ENCODE assay signal across 8 cellular contexts in the genomic region with DNA sequence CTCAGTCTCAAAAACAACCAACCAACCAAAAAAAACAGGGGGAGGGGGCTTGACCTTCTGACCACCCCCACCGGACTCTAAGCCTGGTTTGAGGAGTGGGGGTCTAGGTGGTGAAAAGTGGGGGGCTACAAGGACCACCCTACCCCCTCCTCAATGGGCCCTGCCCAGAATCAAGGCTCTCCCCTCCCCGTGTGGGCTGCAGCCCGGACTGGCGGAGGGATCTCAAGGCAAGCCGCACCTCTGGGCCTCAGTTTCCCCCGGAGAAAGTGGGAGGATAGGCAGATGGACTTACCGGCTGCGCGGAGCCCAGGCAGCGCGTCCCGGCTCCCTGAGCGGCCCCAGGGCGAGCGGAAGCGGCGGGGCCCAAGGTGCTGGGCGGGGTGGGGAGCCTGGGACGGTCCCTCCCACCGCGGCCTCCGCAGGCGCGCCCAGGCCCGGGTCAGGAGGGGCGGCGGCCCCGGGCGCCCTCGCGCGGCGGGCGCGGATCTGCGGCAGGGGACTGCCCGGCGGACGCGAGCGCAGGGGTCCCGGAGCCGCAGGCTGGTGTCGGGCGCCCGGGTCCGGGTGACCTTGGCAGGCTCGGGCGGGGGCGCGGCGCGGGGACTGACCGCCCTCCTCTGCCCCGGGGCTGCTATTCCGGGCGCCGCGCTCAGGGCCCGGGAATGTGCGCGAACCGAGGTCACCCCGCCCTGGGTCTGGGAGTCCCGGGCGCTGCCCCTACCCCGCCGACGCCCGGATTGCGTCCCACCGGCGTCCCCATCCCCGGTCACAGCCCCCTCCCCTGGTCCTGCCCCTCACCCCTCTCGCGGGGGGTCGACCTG. TPM values are rescaled to one million over a fixed set of nuclear protein-coding genes. Genes with fewer than 3 reads are reported as not detected.
A peak's percentile ranks its signal among the peaks of the same experiment; 100 is the strongest.
DNase-seq lines count a peak whose midpoint lies in the region; ATAC-seq and TF ChIP-seq lines count a peak whose summit lies in the region.

TSS of gene ADAMTSL5 (minus strand) at position 349 of the 821 bp plus-strand sequence. CDS start 2,076 bp downstream, outside the sequence.

- WGBS in urinary bladder = 3% methylated on average over 75 of the region's 77 CpGs

- H3K36me3 Mint-ChIP-seq in Calu3 (ENCODE audit: insufficient read depth, unreplicated experiment) = peaks cover 9% of the 10 kb centered on the region
- no peaks in the 10 kb centered on the region for H3K36me3 Mint-ChIP-seq in osteocyte (ENCODE audit: unreplicated experiment)

- DNase-seq in Calu3 (peak; percentile 71), NCI-H2196 (lab: John Stamatoyannopoulos, UW; ENCODE audit: unreplicated experiment) (peak; percentile 74), fibroblast of gingiva (ENCODE audit: low read depth) (peak; percentile 54), osteocyte (ENCODE audit: extremely low spot score, unreplicated experiment) (peak; percentile 86), NCI-H526 treated with DMSO at 0.1 percent for 48 hours (lab: John Stamatoyannopoulos, UW) (no peak)
- DNase-seq in activated CD8-positive, alpha-beta memory T cell treated with anti-CD3 and anti-CD28 coated beads, Interleukin-2, amount 50 U/mL, for 48 hours = peak; percentile 87

- no peaks in the 10 kb centered on the region for H3K4me1 Mint-ChIP-seq in Calu3 (ENCODE audit: low read depth, unreplicated experiment)
- H3K4me1 Mint-ChIP-seq in osteocyte (ENCODE audit: unreplicated experiment) = peaks cover 16% of the 10 kb centered on the region

- H3K9me3 Mint-ChIP-seq in Calu3 (ENCODE audit: low read depth, unreplicated experiment) = no peaks in the 10 kb centered on the region
- no peaks in the 10 kb centered on the region for H3K9me3 Mint-ChIP-seq in osteocyte (ENCODE audit: unreplicated experiment)

- H3K27ac Mint-ChIP-seq in Calu3 (ENCODE audit: unreplicated experiment) (no peak within 1 kb of the TSS), osteocyte (ENCODE audit: unreplicated experiment) (no peak within 1 kb of the TSS)

- CTCF ChIA-PET in Calu3 (lab: Charles Lee) = interaction anchor here (0.9 kb wide), 1 partner anchor 20 kb away, joined by 3 read pairs; no protein-coding TSS in a partner anchor

- peak within 1 kb of the TSS; percentile 52 for H3K4me3 ChIP-seq in urinary bladder (ENCODE audit: low read depth, low read length)

- ATAC-seq in HG03460 (IDR thresholded peaks at IDR 0.05; ENCODE audit: unreplicated experiment) = no peak

- H3K4me3 Mint-ChIP-seq in Calu3 (ENCODE audit: low read depth, unreplicated experiment) (peak within 1 kb of the TSS; percentile 49), osteocyte (ENCODE audit: unreplicated experiment) (peak within 1 kb of the TSS; percentile 61)

- H3K36me3 ChIP-seq in urinary bladder (ENCODE audit: insufficient read depth) = no peaks in the 10 kb centered on the region

- peaks cover 2% of the 10 kb centered on the region for H3K4me1 ChIP-seq in urinary bladder (ENCODE audit: insufficient read depth)

- no peak for TF ChIP-seq CTCF in Calu3 (IDR thresholded peaks at IDR 0.05; ENCODE audit: unreplicated experiment)
- peak; percentile 18 for TF ChIP-seq CTCF in osteocyte (IDR thresholded peaks at IDR 0.05)

- no TSS peak for BruUV-seq in Calu3 (replicated peaks; lab: Mats Ljungman, UMichigan)

- intact Hi-C loops in Calu3 (cut with micrococcal nuclease; ENCODE audit: unreplicated experiment) = no loop called here

- no peak within 1 kb of the TSS for H3K27ac ChIP-seq in urinary bladder (ENCODE audit: low read depth)

- H3K27me3 Mint-ChIP-seq in Calu3 (ENCODE audit: unreplicated experiment) (peaks cover 7% of the 10 kb centered on the region), osteocyte (ENCODE audit: unreplicated experiment) (peaks cover 3% of the 10 kb centered on the region)

RNA-seq across cellular contexts. Expression of gene ADAMTSL5, which starts in this region (rescaled TPM):
- 9.5 and 9.6 TPM in 2 replicates for total RNA-seq in Calu3 (2022)
- 4.4 and 6.4 TPM in 2 replicates for total RNA-seq in osteocyte
- 4.1 TPM for total RNA-seq in urinary bladder
- polyA plus RNA-seq in urinary bladder = 9.4 TPM
